15 cellular contexts compared by ENCODE assay signal in the genomic region with DNA sequence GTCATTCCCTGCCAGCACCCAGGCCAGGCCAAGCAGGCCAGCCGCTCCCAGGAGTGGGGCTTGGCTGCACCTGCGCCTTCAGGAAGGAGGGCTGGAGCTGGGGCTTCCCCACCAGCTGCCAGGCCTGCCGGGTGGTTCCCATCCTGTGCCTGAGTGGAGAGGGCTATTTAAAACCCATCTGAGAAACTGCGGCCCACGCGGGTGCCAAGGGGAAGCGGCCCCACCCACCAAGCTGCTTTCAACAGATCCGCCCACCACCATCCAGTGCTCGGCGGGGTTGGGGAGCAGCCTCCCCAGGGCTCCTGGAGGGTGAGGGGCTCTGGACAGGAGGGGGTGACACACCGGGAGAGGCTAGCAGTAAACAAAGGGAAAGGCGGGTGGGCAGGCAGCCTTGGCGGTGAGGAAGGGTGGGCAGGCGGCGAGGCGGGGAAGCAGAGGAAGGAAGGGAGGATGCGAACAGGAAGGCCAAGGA. TPM values are rescaled to one million over a fixed set of nuclear protein-coding genes. Genes with fewer than 3 reads are reported as not detected.
DNase-seq lines count a peak whose midpoint lies in the region; ATAC-seq and TF ChIP-seq lines count a peak whose summit lies in the region.
"Had no signal": no experiment of that assay in that cellular context is flagged by ENCODE, and none has a peak within 500 bp of the region (broad histone marks: within the 10 kb centered on the region; RNA-seq: fewer than 3 reads in every experiment).

No MANE protein-coding gene starts in this region.

- no TSS peak for BruUV-seq in PC-3 (replicated peaks; lab: Mats Ljungman, UMichigan)

- no peak for TF ChIP-seq POLR2A in sigmoid colon (IDR thresholded peaks at IDR 0.05)

- no peak overlapping the region for H2AFZ ChIP-seq in PC-3 (ENCODE audit: low read length)
- H2AFZ ChIP-seq in Karpas-422 (ENCODE audit: low read length) = no peak overlapping the region

- H3F3A ChIP-seq in PC-3 (ENCODE audit: low read length, unreplicated experiment) = no peaks in the 10 kb centered on the region

- H3K4me3 ChIP-seq in PC-3 (ENCODE audit: low read length) (no peak overlapping the region), heart right ventricle (peak overlapping the region in 6 of 10 donors; percentile 9 to 28 (median 17)), sigmoid colon (no peak overlapping the region), Karpas-422 (ENCODE audit: low read length) (no peak overlapping the region)

- no peak for TF ChIP-seq EP300 in sigmoid colon (IDR thresholded peaks at IDR 0.05)

- H3K79me2 ChIP-seq in PC-3 (ENCODE audit: low read length) (peaks cover 37% of the 10 kb centered on the region), Karpas-422 (ENCODE audit: low read length) (peaks cover 26% of the 10 kb centered on the region)

- POLR2A ChIA-PET in PC-3 (lab: Charles Lee; ENCODE audit: unreplicated experiment) = no interaction called here

- intact Hi-C loops in PC-3 (cut with micrococcal nuclease) = no loop called here
- intact Hi-C loops in heart right ventricle (cut with DNase I) = no loop called here
- intact Hi-C loops in sigmoid colon (cut with DNase I) = no loop called here

- H4K20me1 ChIP-seq in PC-3 (ENCODE audit: low read length) (no peaks in the 10 kb centered on the region), Karpas-422 (ENCODE audit: insufficient read depth, low read depth, low read length) (no peaks in the 10 kb centered on the region)

- CTCF ChIA-PET in PC-3 (lab: Charles Lee) = no interaction called here

- no peaks in the 10 kb centered on the region for H3K27me3 ChIP-seq in PC-3 (ENCODE audit: low read length)
- no peaks in the 10 kb centered on the region for H3K27me3 ChIP-seq in heart right ventricle
- no peaks in the 10 kb centered on the region for H3K27me3 ChIP-seq in sigmoid colon
- H3K27me3 ChIP-seq in Karpas-422 (ENCODE audit: low read length) = no peaks in the 10 kb centered on the region

- H3K4me2 ChIP-seq in PC-3 (ENCODE audit: low read length) = no peak overlapping the region
- no peak overlapping the region for H3K4me2 ChIP-seq in Karpas-422 (ENCODE audit: low read depth, low read length, poor library complexity, severe bottlenecking)

- H3K36me3 ChIP-seq in PC-3 (ENCODE audit: low read depth, low read length) = no peaks in the 10 kb centered on the region
- H3K36me3 ChIP-seq in heart right ventricle = peaks cover 0 to 6% (median 0%) of the 10 kb centered on the region in 9 donors
- H3K36me3 ChIP-seq in sigmoid colon = peaks cover 0 to 13% (median 0%) of the 10 kb centered on the region in 4 donors
- no peaks in the 10 kb centered on the region for H3K36me3 ChIP-seq in Karpas-422 (ENCODE audit: insufficient read depth, low read length)

- H3K9ac ChIP-seq in PC-3 (ENCODE audit: low read length) (no peak overlapping the region), Karpas-422 (ENCODE audit: low read length) (no peak overlapping the region)

- H3K9me2 ChIP-seq in PC-3 (replicated peaks; ENCODE audit: low read length) (no peaks in the 10 kb centered on the region), Karpas-422 (replicated peaks; ENCODE audit: insufficient read depth, low read length) (no peaks in the 10 kb centered on the region)

- TF ChIP-seq CTCF in PC-3 (conservative IDR thresholded peaks at IDR 0.05; ENCODE audit: low read depth, low read length) (no peak), heart right ventricle (IDR thresholded peaks at IDR 0.05) (no peak), sigmoid colon (IDR thresholded peaks at IDR 0.05) (no peak)

- DNase-seq in DMS53 treated with DMSO at 0.1 percent for 48 hours (lab: John Stamatoyannopoulos, UW; ENCODE audit: unreplicated experiment) (peak; percentile 57), PC-3 (no peak), heart right ventricle (peak; percentile 62 to 66), sigmoid colon (peak; percentile 66), Karpas-422 (no peak), MV-4-11 (lab: John Stamatoyannopoulos, UW) (no peak), cortex of kidney (lab: John Stamatoyannopoulos, UW) (no peak)
- DNase-seq: aorta; NCI-H1105 treated with DMSO at 0.1 percent for 48 hours; OCI-M1; stimulated activated CD4-positive, alpha-beta T cell treated with anti-CD3 and anti-CD28 coated beads, Interleukin-4, amount 100 ng/mL, for 1 hour had no signal

- H3K9me3 ChIP-seq in PC-3 (ENCODE audit: low read length) (no peaks in the 10 kb centered on the region), heart right ventricle (no peaks in the 10 kb centered on the region), sigmoid colon (no peaks in the 10 kb centered on the region), Karpas-422 (ENCODE audit: low read length) (no peaks in the 10 kb centered on the region)

- ATAC-seq in PC-3 = no peak
- peak in 6 of 8 donors; percentile 0 to 20 (median 8) for ATAC-seq in heart right ventricle
- no peak for ATAC-seq in GM18498 (IDR thresholded peaks at IDR 0.05; ENCODE audit: unreplicated experiment)
- ATAC-seq: activated T-helper 17 cell treated with anti-CD3 and anti-CD28 coated beads, Interleukin-2, amount 50 U/mL, for 72 hours; stimulated activated memory B cell treated with anti-CD40 and anti-IgM and Interleukin-4, amounts not matched to agents 10 μg/mL and 1 μg/mL and 100 μg/mL, for 72 hours had no signal

- H3K4me1 ChIP-seq in PC-3 (ENCODE audit: insufficient read depth, low read length) (peaks cover 68% of the 10 kb centered on the region), heart right ventricle (peaks cover 41 to 94% (median 81%) of the 10 kb centered on the region in 9 donors), sigmoid colon (peaks cover 0 to 57% (median 45%) of the 10 kb centered on the region in 4 donors), Karpas-422 (ENCODE audit: low read length) (peaks cover 19% of the 10 kb centered on the region)

- 35 to 45% methylated on average over 13 to 17 of the region's 17 CpGs for WGBS in heart right ventricle, 2 donors
- 34 to 47% methylated on average over 17 of the region's 17 CpGs for WGBS in sigmoid colon, 2 donors

- H3K27ac ChIP-seq in PC-3 (ENCODE audit: low read length) (peak overlapping the region; percentile 67), heart right ventricle (peak overlapping the region; percentile 2 to 95 (median 68)), sigmoid colon (peak overlapping the region in 3 of 4 donors; percentile 13 to 46 (median 36)), Karpas-422 (ENCODE audit: low read length) (no peak overlapping the region)
- H3K27ac ChIP-seq: C4-2B had no signal

RNA-seq across cellular contexts. Expression of a gene that starts 3.6 kb away (rescaled TPM):
- total RNA-seq in PC-3 (2014; rRNA removed) (87.1 and 90.1 TPM in 2 replicates), heart right ventricle (10 to 100 TPM in 8 of 10 donors, 1 to 10 TPM in 2; 9.8 to 24.9 (median 12.3) TPM), sigmoid colon (10 to 100 TPM; 18.4 to 33.8 (median 25.6) TPM)
- polyA plus RNA-seq in heart right ventricle (10 to 100 TPM; 16.1 to 51.9 TPM), sigmoid colon (10 to 100 TPM; 20.4 to 44.5 (median 35.6) TPM)
- total RNA-seq in Karpas-422 (2014; rRNA removed; shearing (Covaris generic); ENCODE audit: low replicate concordance) = 23.2 and 52.2 TPM in 2 replicates

RNA-seq across cellular contexts. Expression of a gene that starts 3.8 kb away (rescaled TPM):
- 59.3 and 64.4 TPM in 2 replicates for total RNA-seq in PC-3 (2014; rRNA removed)
- 10 to 100 TPM; 54.7 to 87.0 (median 71.5) TPM for total RNA-seq in heart right ventricle
- 10 to 100 TPM; 28.8 to 83.3 TPM for polyA plus RNA-seq in heart right ventricle
- 10 to 100 TPM; 25.0 to 80.9 (median 36.9) TPM for total RNA-seq in sigmoid colon
- polyA plus RNA-seq in sigmoid colon = 10 to 100 TPM; 16.9 to 58.4 (median 31.2) TPM
- 33.3 and 64.5 TPM in 2 replicates for total RNA-seq in Karpas-422 (2014; rRNA removed; shearing (Covaris generic); ENCODE audit: low replicate concordance)

RNA-seq across cellular contexts. Expression of a gene that starts 17.3 kb away (rescaled TPM):
- total RNA-seq in PC-3 (2014; rRNA removed) = 145 and 160 TPM in 2 replicates
- total RNA-seq in heart right ventricle = 100 to 1,000 TPM in 9 of 10 donors, 10 to 100 TPM in 1; 94.3 to 429 (median 146) TPM
- 100 to 1,000 TPM; 314 to 640 TPM for polyA plus RNA-seq in heart right ventricle
- 10 to 100 TPM; 23.5 to 57.9 (median 29.5) TPM for total RNA-seq in sigmoid colon
- polyA plus RNA-seq in sigmoid colon = 100 to 1,000 TPM in 1 of 3 donors, 10 to 100 TPM in 2; 46.7 to 105 (median 65.4) TPM
- total RNA-seq in Karpas-422 (2014; rRNA removed; shearing (Covaris generic); ENCODE audit: low replicate concordance) = not detected in 2 replicates

RNA-seq across cellular contexts. Expression of a gene that starts 24.4 kb away (rescaled TPM):
- 3.8 and 5.6 TPM in 2 replicates for total RNA-seq in PC-3 (2014; rRNA removed)
- under 1 TPM in 1 of 10 donors, not detected in 9; 0.39 TPM for total RNA-seq in heart right ventricle
- under 1 TPM in 1 of 2 donors, not detected in 1; 0.54 TPM for polyA plus RNA-seq in heart right ventricle
- total RNA-seq in sigmoid colon = not detected
- under 1 TPM in 1 of 3 donors, not detected in 2; 0.71 TPM for polyA plus RNA-seq in sigmoid colon
- total RNA-seq in Karpas-422 (2014; rRNA removed; shearing (Covaris generic); ENCODE audit: low replicate concordance) = 3.0 TPM in 1 of 2 replicates, not detected in the other

RNA-seq across cellular contexts. Expression of a gene that starts 34.4 kb away (rescaled TPM):
- 44.4 and 60.1 TPM in 2 replicates for total RNA-seq in PC-3 (2014; rRNA removed)
- total RNA-seq in heart right ventricle = 10 to 100 TPM in 9 of 10 donors, 1 to 10 TPM in 1; 9.5 to 24.7 (median 14.2) TPM
- polyA plus RNA-seq in heart right ventricle = 10 to 100 TPM; 12.6 to 25.3 TPM
- total RNA-seq in sigmoid colon = 10 to 100 TPM; 12.8 to 27.2 (median 17.7) TPM
- 10 to 100 TPM; 20.3 to 57.0 (median 21.0) TPM for polyA plus RNA-seq in sigmoid colon
- total RNA-seq in Karpas-422 (2014; rRNA removed; shearing (Covaris generic); ENCODE audit: low replicate concordance) = 12.6 and 20.5 TPM in 2 replicates

Comparison
In these comparisons a context has a peak if more than half of its experiments do, and no peak if none do; other contexts are left out.
1. DNase-seq: peak in DMS53 treated with DMSO at 0.1 percent for 48 hours (single experiment), heart right ventricle (2 of 2) and sigmoid colon (single experiment); none in PC-3 (single experiment), Karpas-422 (single experiment), MV-4-11 (single experiment) and cortex of kidney (single experiment).
2. ATAC-seq: peak in heart right ventricle (6 of 8); none in PC-3 (single experiment) and GM18498 (single experiment).
3. H3K4me3 ChIP-seq: peak in heart right ventricle (6 of 10); none in PC-3 (single experiment), sigmoid colon (0 of 4) and Karpas-422 (single experiment).
4. RNA of a gene that starts 17.3 kb away (total RNA-seq): 94.3 to 429 TPM in heart right ventricle, 145 to 160 TPM in PC-3 and 23.5 to 57.9 TPM in sigmoid colon; not detected in Karpas-422; every median in the first group is over 10 times any median in the second.